Comparison of ENCODE assay signal across 2 cellular contexts in the genomic region with DNA sequence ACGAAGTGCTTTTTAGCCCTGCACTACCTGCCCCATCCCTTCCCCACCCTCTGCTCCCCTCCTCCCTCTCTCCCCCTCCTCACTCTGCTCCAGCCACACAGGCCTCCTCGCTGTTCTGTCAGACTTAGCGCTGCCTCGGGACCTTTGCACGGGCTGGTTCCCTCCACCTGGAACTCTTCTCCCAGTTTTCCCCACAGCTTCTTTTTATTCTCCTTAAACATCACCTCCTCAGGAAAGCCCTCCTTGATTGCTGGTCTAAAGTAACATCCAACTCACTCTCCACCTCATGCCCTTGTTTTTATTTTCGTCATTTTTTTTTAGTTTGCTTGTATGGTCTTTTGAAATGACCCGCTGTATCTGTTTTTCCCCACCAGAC.
TF ChIP-seq lines count a peak whose summit lies in the region.

No MANE protein-coding gene starts in this region.

TF ChIP-seq in HCT116, 20 proteins besides CTCF, POLR2A, EP300 and RAD21 (continued from another document):
- TF ChIP-seq, protein P1, sequence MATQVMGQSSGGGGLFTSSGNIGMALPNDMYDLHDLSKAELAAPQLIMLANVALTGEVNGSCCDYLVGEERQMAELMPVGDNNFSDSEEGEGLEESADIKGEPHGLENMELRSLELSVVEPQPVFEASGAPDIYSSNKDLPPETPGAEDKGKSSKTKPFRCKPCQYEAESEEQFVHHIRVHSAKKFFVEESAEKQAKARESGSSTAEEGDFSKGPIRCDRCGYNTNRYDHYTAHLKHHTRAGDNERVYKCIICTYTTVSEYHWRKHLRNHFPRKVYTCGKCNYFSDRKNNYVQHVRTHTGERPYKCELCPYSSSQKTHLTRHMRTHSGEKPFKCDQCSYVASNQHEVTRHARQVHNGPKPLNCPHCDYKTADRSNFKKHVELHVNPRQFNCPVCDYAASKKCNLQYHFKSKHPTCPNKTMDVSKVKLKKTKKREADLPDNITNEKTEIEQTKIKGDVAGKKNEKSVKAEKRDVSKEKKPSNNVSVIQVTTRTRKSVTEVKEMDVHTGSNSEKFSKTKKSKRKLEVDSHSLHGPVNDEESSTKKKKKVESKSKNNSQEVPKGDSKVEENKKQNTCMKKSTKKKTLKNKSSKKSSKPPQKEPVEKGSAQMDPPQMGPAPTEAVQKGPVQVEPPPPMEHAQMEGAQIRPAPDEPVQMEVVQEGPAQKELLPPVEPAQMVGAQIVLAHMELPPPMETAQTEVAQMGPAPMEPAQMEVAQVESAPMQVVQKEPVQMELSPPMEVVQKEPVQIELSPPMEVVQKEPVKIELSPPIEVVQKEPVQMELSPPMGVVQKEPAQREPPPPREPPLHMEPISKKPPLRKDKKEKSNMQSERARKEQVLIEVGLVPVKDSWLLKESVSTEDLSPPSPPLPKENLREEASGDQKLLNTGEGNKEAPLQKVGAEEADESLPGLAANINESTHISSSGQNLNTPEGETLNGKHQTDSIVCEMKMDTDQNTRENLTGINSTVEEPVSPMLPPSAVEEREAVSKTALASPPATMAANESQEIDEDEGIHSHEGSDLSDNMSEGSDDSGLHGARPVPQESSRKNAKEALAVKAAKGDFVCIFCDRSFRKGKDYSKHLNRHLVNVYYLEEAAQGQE (IDR thresholded peaks at IDR 0.05; ENCODE audit: low read depth): no peak
- no peak for TF ChIP-seq ZNF274 (IDR thresholded peaks at IDR 0.05; ENCODE audit: low read depth, low read length)
- TF ChIP-seq, protein P2, sequence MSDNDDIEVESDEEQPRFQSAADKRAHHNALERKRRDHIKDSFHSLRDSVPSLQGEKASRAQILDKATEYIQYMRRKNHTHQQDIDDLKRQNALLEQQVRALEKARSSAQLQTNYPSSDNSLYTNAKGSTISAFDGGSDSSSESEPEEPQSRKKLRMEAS (IDR thresholded peaks at IDR 0.05): no peak; the same call in none of the 2 replicates

TF ChIP-seq in WTC11, 78 proteins besides CTCF, POLR2A, EP300 and RAD21 (continued from another document):
- TF ChIP-seq, protein P3, sequence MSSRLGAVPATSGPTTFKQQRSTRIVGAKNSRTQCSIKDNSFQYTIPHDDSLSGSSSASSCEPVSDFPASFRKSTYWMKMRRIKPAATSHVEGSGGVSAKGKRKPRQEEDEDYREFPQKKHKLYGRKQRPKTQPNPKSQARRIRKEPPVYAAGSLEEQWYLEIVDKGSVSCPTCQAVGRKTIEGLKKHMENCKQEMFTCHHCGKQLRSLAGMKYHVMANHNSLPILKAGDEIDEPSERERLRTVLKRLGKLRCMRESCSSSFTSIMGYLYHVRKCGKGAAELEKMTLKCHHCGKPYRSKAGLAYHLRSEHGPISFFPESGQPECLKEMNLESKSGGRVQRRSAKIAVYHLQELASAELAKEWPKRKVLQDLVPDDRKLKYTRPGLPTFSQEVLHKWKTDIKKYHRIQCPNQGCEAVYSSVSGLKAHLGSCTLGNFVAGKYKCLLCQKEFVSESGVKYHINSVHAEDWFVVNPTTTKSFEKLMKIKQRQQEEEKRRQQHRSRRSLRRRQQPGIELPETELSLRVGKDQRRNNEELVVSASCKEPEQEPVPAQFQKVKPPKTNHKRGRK (CRISPR knock-in tag; IDR thresholded peaks at IDR 0.05; ENCODE audit: borderline replicate concordance): no peak
- TF ChIP-seq, protein P4, sequence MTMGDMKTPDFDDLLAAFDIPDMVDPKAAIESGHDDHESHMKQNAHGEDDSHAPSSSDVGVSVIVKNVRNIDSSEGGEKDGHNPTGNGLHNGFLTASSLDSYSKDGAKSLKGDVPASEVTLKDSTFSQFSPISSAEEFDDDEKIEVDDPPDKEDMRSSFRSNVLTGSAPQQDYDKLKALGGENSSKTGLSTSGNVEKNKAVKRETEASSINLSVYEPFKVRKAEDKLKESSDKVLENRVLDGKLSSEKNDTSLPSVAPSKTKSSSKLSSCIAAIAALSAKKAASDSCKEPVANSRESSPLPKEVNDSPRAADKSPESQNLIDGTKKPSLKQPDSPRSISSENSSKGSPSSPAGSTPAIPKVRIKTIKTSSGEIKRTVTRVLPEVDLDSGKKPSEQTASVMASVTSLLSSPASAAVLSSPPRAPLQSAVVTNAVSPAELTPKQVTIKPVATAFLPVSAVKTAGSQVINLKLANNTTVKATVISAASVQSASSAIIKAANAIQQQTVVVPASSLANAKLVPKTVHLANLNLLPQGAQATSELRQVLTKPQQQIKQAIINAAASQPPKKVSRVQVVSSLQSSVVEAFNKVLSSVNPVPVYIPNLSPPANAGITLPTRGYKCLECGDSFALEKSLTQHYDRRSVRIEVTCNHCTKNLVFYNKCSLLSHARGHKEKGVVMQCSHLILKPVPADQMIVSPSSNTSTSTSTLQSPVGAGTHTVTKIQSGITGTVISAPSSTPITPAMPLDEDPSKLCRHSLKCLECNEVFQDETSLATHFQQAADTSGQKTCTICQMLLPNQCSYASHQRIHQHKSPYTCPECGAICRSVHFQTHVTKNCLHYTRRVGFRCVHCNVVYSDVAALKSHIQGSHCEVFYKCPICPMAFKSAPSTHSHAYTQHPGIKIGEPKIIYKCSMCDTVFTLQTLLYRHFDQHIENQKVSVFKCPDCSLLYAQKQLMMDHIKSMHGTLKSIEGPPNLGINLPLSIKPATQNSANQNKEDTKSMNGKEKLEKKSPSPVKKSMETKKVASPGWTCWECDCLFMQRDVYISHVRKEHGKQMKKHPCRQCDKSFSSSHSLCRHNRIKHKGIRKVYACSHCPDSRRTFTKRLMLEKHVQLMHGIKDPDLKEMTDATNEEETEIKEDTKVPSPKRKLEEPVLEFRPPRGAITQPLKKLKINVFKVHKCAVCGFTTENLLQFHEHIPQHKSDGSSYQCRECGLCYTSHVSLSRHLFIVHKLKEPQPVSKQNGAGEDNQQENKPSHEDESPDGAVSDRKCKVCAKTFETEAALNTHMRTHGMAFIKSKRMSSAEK (CRISPR knock-in tag; IDR thresholded peaks at IDR 0.05; ENCODE audit: borderline replicate concordance): no peak
- TF ChIP-seq NR3C1 (CRISPR knock-in tag; conservative IDR thresholded peaks at IDR 0.05; ENCODE audit: low read depth) (no peak), PRRX2 (CRISPR knock-in tag; IDR thresholded peaks at IDR 0.05) (no peak), ZBTB21 (CRISPR knock-in tag; IDR thresholded peaks at IDR 0.05; ENCODE audit: borderline replicate concordance) (no peak)
- TF ChIP-seq, protein P2 (CRISPR knock-in tag; IDR thresholded peaks at IDR 0.05): no peak
- TF ChIP-seq, protein P5, sequence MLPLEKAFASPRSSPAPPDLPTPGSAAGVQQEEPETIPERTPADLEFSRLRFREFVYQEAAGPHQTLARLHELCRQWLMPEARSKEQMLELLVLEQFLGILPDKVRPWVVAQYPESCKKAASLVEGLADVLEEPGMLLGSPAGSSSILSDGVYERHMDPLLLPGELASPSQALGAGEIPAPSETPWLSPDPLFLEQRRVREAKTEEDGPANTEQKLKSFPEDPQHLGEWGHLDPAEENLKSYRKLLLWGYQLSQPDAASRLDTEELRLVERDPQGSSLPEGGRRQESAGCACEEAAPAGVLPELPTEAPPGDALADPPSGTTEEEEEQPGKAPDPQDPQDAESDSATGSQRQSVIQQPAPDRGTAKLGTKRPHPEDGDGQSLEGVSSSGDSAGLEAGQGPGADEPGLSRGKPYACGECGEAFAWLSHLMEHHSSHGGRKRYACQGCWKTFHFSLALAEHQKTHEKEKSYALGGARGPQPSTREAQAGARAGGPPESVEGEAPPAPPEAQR (CRISPR knock-in tag; IDR thresholded peaks at IDR 0.05): no peak
- TF ChIP-seq, protein P6, sequence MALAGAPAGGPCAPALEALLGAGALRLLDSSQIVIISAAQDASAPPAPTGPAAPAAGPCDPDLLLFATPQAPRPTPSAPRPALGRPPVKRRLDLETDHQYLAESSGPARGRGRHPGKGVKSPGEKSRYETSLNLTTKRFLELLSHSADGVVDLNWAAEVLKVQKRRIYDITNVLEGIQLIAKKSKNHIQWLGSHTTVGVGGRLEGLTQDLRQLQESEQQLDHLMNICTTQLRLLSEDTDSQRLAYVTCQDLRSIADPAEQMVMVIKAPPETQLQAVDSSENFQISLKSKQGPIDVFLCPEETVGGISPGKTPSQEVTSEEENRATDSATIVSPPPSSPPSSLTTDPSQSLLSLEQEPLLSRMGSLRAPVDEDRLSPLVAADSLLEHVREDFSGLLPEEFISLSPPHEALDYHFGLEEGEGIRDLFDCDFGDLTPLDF (CRISPR knock-in tag; IDR thresholded peaks at IDR 0.05): no peak
- TF ChIP-seq, protein P7, sequence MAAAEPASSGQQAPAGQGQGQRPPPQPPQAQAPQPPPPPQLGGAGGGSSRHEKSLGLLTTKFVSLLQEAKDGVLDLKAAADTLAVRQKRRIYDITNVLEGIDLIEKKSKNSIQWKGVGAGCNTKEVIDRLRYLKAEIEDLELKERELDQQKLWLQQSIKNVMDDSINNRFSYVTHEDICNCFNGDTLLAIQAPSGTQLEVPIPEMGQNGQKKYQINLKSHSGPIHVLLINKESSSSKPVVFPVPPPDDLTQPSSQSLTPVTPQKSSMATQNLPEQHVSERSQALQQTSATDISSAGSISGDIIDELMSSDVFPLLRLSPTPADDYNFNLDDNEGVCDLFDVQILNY (CRISPR knock-in tag; IDR thresholded peaks at IDR 0.05): no peak
